Comparison of ENCODE assay signal across 24 cellular contexts in the genomic region with DNA sequence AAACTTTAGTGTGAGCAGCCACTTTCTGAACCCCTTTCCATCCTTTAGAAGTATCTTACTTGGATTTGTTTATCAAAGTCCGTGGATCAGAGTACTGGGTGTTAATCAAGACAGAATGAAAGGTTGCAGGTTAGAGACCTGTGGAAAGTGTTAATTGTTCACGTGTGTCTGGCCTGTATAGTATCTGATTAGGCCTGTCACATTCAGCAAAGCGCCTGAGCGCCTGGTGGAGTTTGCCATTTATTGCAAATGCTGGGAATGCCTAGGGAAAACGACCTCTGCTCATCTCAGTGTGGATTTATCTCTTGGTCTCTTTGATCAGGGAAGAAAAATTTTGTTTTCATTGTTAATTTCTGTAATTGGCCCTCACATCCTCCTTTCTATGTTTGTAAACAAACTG.
DNase-seq lines count a peak whose midpoint lies in the region; ATAC-seq and TF ChIP-seq lines count a peak whose summit lies in the region.
"Had no signal": no experiment of that assay in that cellular context is flagged by ENCODE, and none has a peak within 500 bp of the region (broad histone marks: within the 10 kb centered on the region; RNA-seq: fewer than 3 reads in every experiment).

No MANE protein-coding gene starts in this region.

- H2AFZ ChIP-seq in smooth muscle cell (ENCODE audit: low read depth) = peak overlapping the region; percentile 10

- H3K4me1 Mint-ChIP-seq in nephron progenitor cell = peaks cover 36% of the 10 kb centered on the region
- H3K4me1 Mint-ChIP-seq in naive thymus-derived CD8-positive, alpha-beta T cell = no peaks in the 10 kb centered on the region

- H3K4me3 Mint-ChIP-seq in nephron progenitor cell = no peak overlapping the region
- H3K4me3 Mint-ChIP-seq in naive thymus-derived CD8-positive, alpha-beta T cell = no peak overlapping the region
- H3K4me3 Mint-ChIP-seq: CD4-positive, alpha-beta T cell had no signal

- no peak for ATAC-seq in naive thymus-derived CD8-positive, alpha-beta T cell

- H3K27me3 Mint-ChIP-seq in nephron progenitor cell (ENCODE audit: low read depth, poor library complexity) = no peaks in the 10 kb centered on the region
- H3K27me3 Mint-ChIP-seq in naive thymus-derived CD8-positive, alpha-beta T cell = peaks cover 0 to 3% (median 2%) of the 10 kb centered on the region in 5 donors
- H3K27me3 Mint-ChIP-seq: CD4-positive, alpha-beta T cell had no signal

- WGBS in smooth muscle cell (ENCODE audit: low lambda C conversion rate) = 12% methylated on average over 5 of the region's 5 CpGs

- H3K9me3 ChIP-seq in smooth muscle cell (replicated peaks; ENCODE audit: low read depth) = no peaks in the 10 kb centered on the region
- H3K9me3 ChIP-seq: BE2C, HAP-1, MG63, Peyer's patch had no signal

- H3F3A ChIP-seq in smooth muscle cell (ENCODE audit: low read depth) = peaks cover 22% of the 10 kb centered on the region

- DNase-seq in NCI-H1417 (lab: John Stamatoyannopoulos, UW) (peak in 2 of 3 experiments; percentile 7 to 15), NCI-H1417 treated with DMSO at 0.1 percent for 48 hours (lab: John Stamatoyannopoulos, UW) (no peak), fibroblast of villous mesenchyme (ENCODE audit: low read depth) (peak; percentile 52), nephron progenitor cell (no peak), smooth muscle cell (lab: John Stamatoyannopoulos, UW; ENCODE audit: unreplicated experiment) (no peak), superior temporal gyrus (ENCODE audit: extremely low spot score) (no peak), CD1c-positive myeloid dendritic cell (ENCODE audit: extremely low spot score) (no peak)
- DNase-seq in naive thymus-derived CD8-positive, alpha-beta T cell = no peak
- DNase-seq: BE2C; CD4-positive, alpha-beta T cell; GOT3; IMR-90; KG1; MG63; NCI-H1694 treated with DMSO at 0.1 percent for 48 hours; NCI-H2081 treated with DMSO at 0.1 percent for 48 hours; NCI-H226; NCI-H510A; OCI-M1; Peyer's patch; SHP77 treated with DMSO at 0.1 percent for 48 hours had no signal

- H3K9ac ChIP-seq in smooth muscle cell (ENCODE audit: low read depth) = no peak overlapping the region

- TF ChIP-seq CTCF in fibroblast of villous mesenchyme (IDR thresholded peaks at IDR 0.05; ENCODE audit: insufficient read depth, low read depth, low read length) (no peak), nephron progenitor cell (IDR thresholded peaks at IDR 0.05) (no peak), smooth muscle cell (IDR thresholded peaks at IDR 0.05; ENCODE audit: borderline replicate concordance, insufficient read depth, poor library complexity, severe bottlenecking) (no peak)

- no peaks in the 10 kb centered on the region for H3K36me3 Mint-ChIP-seq in nephron progenitor cell (ENCODE audit: low read depth)
- no peaks in the 10 kb centered on the region for H3K36me3 Mint-ChIP-seq in naive thymus-derived CD8-positive, alpha-beta T cell

- no peak overlapping the region for H3K4me3 ChIP-seq in fibroblast of villous mesenchyme (ENCODE audit: low read depth, low read length)
- no peak overlapping the region for H3K4me3 ChIP-seq in smooth muscle cell
- H3K4me3 ChIP-seq: HAP-1, MG63, Peyer's patch, SK-N-MC had no signal

- peak overlapping the region; percentile 61 for H3K27ac ChIP-seq in smooth muscle cell (ENCODE audit: low read depth)
- H3K27ac ChIP-seq: 22Rv1, Peyer's patch, SK-N-MC had no signal

- H3K4me1 ChIP-seq in smooth muscle cell (ENCODE audit: low read depth) = peaks cover 39% of the 10 kb centered on the region
- H3K4me1 ChIP-seq: BE2C, Peyer's patch had no signal

- no peaks in the 10 kb centered on the region for H3K27me3 ChIP-seq in smooth muscle cell (ENCODE audit: low read depth)
- H3K27me3 ChIP-seq: BE2C, MG63, Peyer's patch had no signal

- H3K36me3 ChIP-seq in smooth muscle cell (ENCODE audit: low read depth) = no peaks in the 10 kb centered on the region
- H3K36me3 ChIP-seq: BE2C, HAP-1, MG63, Peyer's patch had no signal

- H4K20me1 ChIP-seq in smooth muscle cell (ENCODE audit: low read depth) = no peaks in the 10 kb centered on the region

- POLR2A ChIA-PET in naive thymus-derived CD8-positive, alpha-beta T cell (lab: Charles Lee) = no interaction called here

- no peaks in the 10 kb centered on the region for H3K79me2 ChIP-seq in smooth muscle cell (ENCODE audit: low read depth)

- peak overlapping the region; percentile 96 for H3K27ac Mint-ChIP-seq in nephron progenitor cell
- H3K27ac Mint-ChIP-seq in naive thymus-derived CD8-positive, alpha-beta T cell = no peak overlapping the region
- H3K27ac Mint-ChIP-seq: CD4-positive, alpha-beta T cell had no signal

- H3K9me3 Mint-ChIP-seq in nephron progenitor cell = no peaks in the 10 kb centered on the region
- no peaks in the 10 kb centered on the region for H3K9me3 Mint-ChIP-seq in naive thymus-derived CD8-positive, alpha-beta T cell

- peak overlapping the region; percentile 67 for H3K4me2 ChIP-seq in smooth muscle cell

Comparison
In these comparisons a context has a peak if more than half of its experiments do, and no peak if none do; other contexts are left out.
1. DNase-seq: peak in NCI-H1417 (2 of 3) and fibroblast of villous mesenchyme (single experiment); none in NCI-H1417 treated with DMSO at 0.1 percent for 48 hours (single experiment), nephron progenitor cell (single experiment), smooth muscle cell (single experiment), naive thymus-derived CD8-positive, alpha-beta T cell (0 of 10), superior temporal gyrus (single experiment) and CD1c-positive myeloid dendritic cell (single experiment).